Comparison of ENCODE assay signal across 12 cellular contexts in the genomic region with DNA sequence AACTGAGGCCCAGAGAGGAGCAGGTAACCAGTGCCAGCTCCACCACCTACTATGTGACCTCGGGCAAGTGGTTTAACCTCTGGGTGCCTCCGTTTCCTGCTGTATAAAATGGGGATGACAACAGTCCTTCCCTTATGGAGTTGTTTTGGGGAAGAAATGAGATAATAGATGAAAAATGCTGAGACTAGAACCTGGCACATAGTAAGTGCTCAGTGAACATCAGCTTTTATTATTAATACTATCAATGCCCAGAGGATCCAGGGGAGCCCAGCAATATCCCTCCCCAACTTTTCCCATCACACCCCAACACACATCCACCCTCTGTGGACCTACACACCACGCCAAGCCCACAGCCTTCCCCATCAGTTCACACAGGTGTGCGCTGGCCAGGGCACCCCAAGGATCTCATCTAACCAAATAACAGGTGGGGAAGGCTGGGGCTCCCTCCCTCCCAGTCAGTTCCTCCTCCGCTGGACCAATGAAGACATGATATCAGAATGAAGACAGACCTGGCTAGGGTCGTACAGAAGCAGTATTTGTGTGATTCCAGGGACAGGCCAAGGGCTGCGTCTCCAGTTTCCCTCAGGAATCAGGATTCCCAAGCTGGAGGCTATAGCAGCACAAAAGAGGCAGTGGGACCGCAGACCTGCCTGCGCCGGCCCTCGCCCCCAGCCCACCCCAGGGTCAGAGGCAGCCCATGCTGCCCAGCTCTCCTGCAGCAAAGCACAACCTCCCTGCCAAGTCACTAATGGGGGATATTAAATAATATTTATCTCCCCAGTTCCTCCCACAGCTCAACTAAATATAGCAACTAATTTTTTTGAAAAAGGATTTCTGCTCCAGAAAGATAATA. TPM values are rescaled to one million over a fixed set of nuclear protein-coding genes. Genes with fewer than 3 reads are reported as not detected.
DNase-seq lines count a peak whose midpoint lies in the region; ATAC-seq and TF ChIP-seq lines count a peak whose summit lies in the region.
"Had no signal": no experiment of that assay in that cellular context is flagged by ENCODE, and none has a peak within 500 bp of the region (broad histone marks: within the 10 kb centered on the region; RNA-seq: fewer than 3 reads in every experiment).

No MANE protein-coding gene starts in this region.

- H4K8ac ChIP-seq in neuronal stem cell (ENCODE audit: low read depth, low read length), result peak overlapping the region; percentile 43

- H3K4ac ChIP-seq in neuronal stem cell (ENCODE audit: low read length), result no peak overlapping the region

- no peak overlapping the region for H3K23ac ChIP-seq in neuronal stem cell (ENCODE audit: low read depth, low read length, poor library complexity)

- H3K27me3 ChIP-seq in DOHH2 (ENCODE audit: control insufficient read depth, low read length) (no peaks in the 10 kb centered on the region), KMS-11 (ENCODE audit: insufficient read depth, low read depth) (no peaks in the 10 kb centered on the region), neuronal stem cell (ENCODE audit: control insufficient read depth in 3 of 3, insufficient read depth in 3 of 3, low read depth in 1 of 3, low read length in 3 of 3) (peaks cover 23 to 85% (median 43%) of the 10 kb centered on the region in 3 experiments)

- H3K9ac ChIP-seq in KMS-11 (no peak overlapping the region), neuronal stem cell (ENCODE audit: low read depth, low read length, poor library complexity) (no peak overlapping the region)

- H4K91ac ChIP-seq in neuronal stem cell (ENCODE audit: low read depth, low read length, poor library complexity), result no peak overlapping the region

- no peak overlapping the region for H3K14ac ChIP-seq in neuronal stem cell (ENCODE audit: low read length)

- H2AFZ ChIP-seq in KMS-11 (ENCODE audit: low read depth) (no peak overlapping the region), neuronal stem cell (ENCODE audit: low read length) (no peak overlapping the region)

- H2BK12ac ChIP-seq in neuronal stem cell (ENCODE audit: low read length), result peak overlapping the region; percentile 73

- H3K79me2 ChIP-seq in DOHH2 (ENCODE audit: control insufficient read depth, low read length) (peaks cover 66% of the 10 kb centered on the region), KMS-11 (ENCODE audit: insufficient read depth, low read depth) (peaks cover 34% of the 10 kb centered on the region)

- no peak overlapping the region for H2BK120ac ChIP-seq in neuronal stem cell (ENCODE audit: low read depth, low read length)

- H3K4me2 ChIP-seq in DOHH2 (ENCODE audit: low read length), result peak overlapping the region; percentile 100
- H3K4me2 ChIP-seq in KMS-11, result peak overlapping the region; percentile 80
- no peak overlapping the region for H3K4me2 ChIP-seq in neuronal stem cell (ENCODE audit: insufficient read depth, low read length, poor library complexity, severe bottlenecking)

- no peaks in the 10 kb centered on the region for H3K9me3 Mint-ChIP-seq in central memory CD8-positive, alpha-beta T cell

- no peak for DNase-seq in central memory CD8-positive, alpha-beta T cell (ENCODE audit: low spot score in 2 of 2)
- DNase-seq in neuronal stem cell (ENCODE audit: low spot score), result no peak
- no peak for DNase-seq in islet precursor cell
- DNase-seq in NCI-H524 (lab: John Stamatoyannopoulos, UW), result no peak
- no peak for DNase-seq in left lobe of liver (ENCODE audit: low spot score)
- DNase-seq: cerebellar nuclear complex, gastrocnemius medialis, mesenchymal stem cell had no signal

- no peaks in the 10 kb centered on the region for H3K9me2 ChIP-seq in DOHH2 (replicated peaks; ENCODE audit: control insufficient read depth, low read length)

- no peak overlapping the region for H2BK5ac ChIP-seq in neuronal stem cell (ENCODE audit: low read length)

- H2AK5ac ChIP-seq in neuronal stem cell (ENCODE audit: low read depth, low read length), result no peak overlapping the region

- no CpG with 5 or more reads among the region's 11 CpGs for WGBS in neuronal stem cell (ENCODE audit: extremely low coverage in 2 of 2, insufficient read length in 2 of 2, insufficient replicate concordance in 1 of 2), 2 donors

- H2BK15ac ChIP-seq in neuronal stem cell (ENCODE audit: low read length), result no peak overlapping the region

- peaks cover 24% of the 10 kb centered on the region for H3F3A ChIP-seq in DOHH2 (ENCODE audit: control insufficient read depth, insufficient read depth)

- peaks cover 35% of the 10 kb centered on the region for H4K20me1 ChIP-seq in DOHH2 (ENCODE audit: control insufficient read depth, insufficient read depth, low read depth, low read length)
- H4K20me1 ChIP-seq in KMS-11 (ENCODE audit: insufficient read depth), result no peaks in the 10 kb centered on the region

- H3K18ac ChIP-seq in neuronal stem cell (ENCODE audit: low read length), result no peak overlapping the region

- H3K4me3 Mint-ChIP-seq in central memory CD8-positive, alpha-beta T cell, result peak overlapping the region; percentile 90

- H3K27ac Mint-ChIP-seq in central memory CD8-positive, alpha-beta T cell (ENCODE audit: low read depth), result peak overlapping the region; percentile 66

- TF ChIP-seq CTCF in DOHH2 (IDR thresholded peaks at IDR 0.05; ENCODE audit: low read depth, low read length, poor library complexity, severe bottlenecking), result no peak
- no peak for TF ChIP-seq CTCF in KMS-11 (conservative IDR thresholded peaks at IDR 0.05; ENCODE audit: low read depth, low read length)

- H3K27ac ChIP-seq in DOHH2 (ENCODE audit: low read depth, low read length) (peak overlapping the region; percentile 99), KMS-11 (peak overlapping the region; percentile 35; the same call in 1 of the 2 replicates), neuronal stem cell (replicated peaks; ENCODE audit: low read length) (no peak overlapping the region)
- H3K27ac ChIP-seq: gastrocnemius medialis, SK-N-MC had no signal

- H3K4me1 ChIP-seq in DOHH2 (ENCODE audit: control insufficient read depth, low read length) (peaks cover 71% of the 10 kb centered on the region), KMS-11 (ENCODE audit: low read depth, poor library complexity, severe bottlenecking) (peaks cover 41% of the 10 kb centered on the region), neuronal stem cell (ENCODE audit: control insufficient read depth in 2 of 2, insufficient read depth in 1 of 2, low read depth in 1 of 2, low read length in 2 of 2) (peaks cover 0 to 4% of the 10 kb centered on the region in 2 donors)
- H3K4me1 ChIP-seq: gastrocnemius medialis had no signal

- H3K4me3 ChIP-seq in DOHH2 (ENCODE audit: low read length) (peak overlapping the region; percentile 98), KMS-11 (IDR thresholded peaks at IDR 0.05; ENCODE audit: insufficient read depth, low read depth, low read length) (no peak overlapping the region), neuronal stem cell (ENCODE audit: low read length in 2 of 2) (no peak overlapping the region)
- H3K4me3 ChIP-seq: SK-N-MC had no signal

- H3K36me3 ChIP-seq in DOHH2 (ENCODE audit: control insufficient read depth, low read length), result peaks cover 57% of the 10 kb centered on the region
- no peaks in the 10 kb centered on the region for H3K36me3 ChIP-seq in KMS-11 (ENCODE audit: insufficient read depth)
- no peaks in the 10 kb centered on the region for H3K36me3 ChIP-seq in neuronal stem cell (replicated peaks in 1 of 2; ENCODE audit: control insufficient read depth in 2 of 2, insufficient read depth in 2 of 2, low read length in 2 of 2)
- H3K36me3 ChIP-seq: gastrocnemius medialis had no signal

- H3K27me3 Mint-ChIP-seq in central memory CD8-positive, alpha-beta T cell, result no peaks in the 10 kb centered on the region

- H3K9me3 ChIP-seq in DOHH2 (ENCODE audit: control insufficient read depth, insufficient read depth, low read length) (no peaks in the 10 kb centered on the region), neuronal stem cell (replicated peaks in 1 of 2; ENCODE audit: control insufficient read depth in 2 of 2, insufficient read depth in 1 of 2, low read depth in 1 of 2, low read length in 2 of 2) (no peaks in the 10 kb centered on the region)
- H3K9me3 ChIP-seq: gastrocnemius medialis had no signal

- H3K4me1 Mint-ChIP-seq in central memory CD8-positive, alpha-beta T cell, result peaks cover 63% of the 10 kb centered on the region

- H3K79me1 ChIP-seq in neuronal stem cell (ENCODE audit: low read depth, low read length), result peaks cover 2% of the 10 kb centered on the region

- H3K36me3 Mint-ChIP-seq in central memory CD8-positive, alpha-beta T cell (ENCODE audit: insufficient read depth), result peaks cover 16% of the 10 kb centered on the region

- ATAC-seq in central memory CD8-positive, alpha-beta T cell (replicated peaks; ENCODE audit: extremely low read depth, poor library complexity, severe bottlenecking), result no peak
- no peak for ATAC-seq in HG03108 (IDR thresholded peaks at IDR 0.05; ENCODE audit: unreplicated experiment)
- ATAC-seq in left lobe of liver, result no peak
- ATAC-seq: gastrocnemius medialis had no signal

RNA-seq across cellular contexts. Expression of a gene that starts 1.8 kb away (rescaled TPM):
- polyA plus RNA-seq in neuronal stem cell (2013, experiment 1 of 2), result 1.7 TPM
- 2.6 TPM for polyA plus RNA-seq in neuronal stem cell (2013, experiment 2 of 2)
- total RNA-seq in left lobe of liver, result 3.9 TPM

RNA-seq across cellular contexts. Expression of a gene that starts 46.2 kb away (rescaled TPM):
- not detected for polyA plus RNA-seq in neuronal stem cell (2013, experiment 1 of 2)
- polyA plus RNA-seq in neuronal stem cell (2013, experiment 2 of 2), result not detected
- 0.13 TPM for total RNA-seq in left lobe of liver
